36 cellular contexts compared by ENCODE assay signal in genomic region chr1:240591552-240591951, GRCh38. TPM values are rescaled to one million over a fixed set of nuclear protein-coding genes. Genes with fewer than 3 reads are reported as not detected.
"Had no signal": no experiment of that assay in that cellular context is flagged by ENCODE, and none has a peak within 500 bp of the region (broad histone marks: within the 10 kb centered on the region; RNA-seq: fewer than 3 reads in every experiment).

No MANE protein-coding gene starts in this region.

- H3K4me3 ChIP-seq: adrenal gland, body of pancreas, breast epithelium had no signal

- H3K9me3 ChIP-seq: adrenal gland, body of pancreas, breast epithelium had no signal

- H3K27ac ChIP-seq: adrenal gland, body of pancreas, brain microvascular endothelial cell, breast epithelium, VCaP had no signal

- ATAC-seq: activated CD8-positive, alpha-beta T cell treated with anti-CD3 and anti-CD28 coated beads for 36 hours; activated naive CD4-positive, alpha-beta T cell treated with anti-CD3 and anti-CD28 coated beads, Interleukin-2, amount 50 U/mL, for 72 hours; activated T-cell treated with anti-CD3 and anti-CD28 coated beads, Interleukin-2, amount 50 U/mL, for 4 hours; activated T-cell treated with anti-CD3 and anti-CD28 coated beads, Interleukin-2, amount 50 U/mL, for 72 hours; activated T-helper 17 cell treated with anti-CD3 and anti-CD28 coated beads, Interleukin-2, amount 50 U/mL, for 72 hours; body of pancreas; T-cell had no signal

- H3K4me1 ChIP-seq: adrenal gland, body of pancreas, breast epithelium had no signal

- H3K36me3 ChIP-seq: adrenal gland, brain microvascular endothelial cell, breast epithelium had no signal

- DNase-seq: activated B cell treated with CpG ODN at 0.5 μM for 24 hours; activated CD4-positive, alpha-beta memory T cell treated with anti-CD3 and anti-CD28 coated beads for 36 hours; activated CD4-positive, alpha-beta T cell treated with anti-CD3 and anti-CD28 coated beads for 4 hours; activated CD4-positive, alpha-beta T cell treated with anti-CD3 and anti-CD28 coated beads, Interleukin-2, amount 10 ng/mL, durations not matched to agents 24 days and 14 days; activated CD4-positive, alpha-beta T cell treated with anti-CD3 and anti-CD28 coated beads, Interleukin-2, amount 50 U/mL, for 1 hour; activated CD4-positive, alpha-beta T cell treated with anti-CD3 and anti-CD28 coated beads, Interleukin-2, amount 50 U/mL, for 4 hours; activated CD4-positive, CD25-positive, alpha-beta regulatory T cell treated with anti-CD3 and anti-CD28 coated beads, Interleukin-2, amount 50 U/mL, for 72 hours; activated CD8-positive, alpha-beta memory T cell treated with anti-CD3 and anti-CD28 coated beads, Interleukin-2, amount 50 U/mL, for 4 hours; activated CD8-positive, alpha-beta T cell treated with anti-CD3 and anti-CD28 coated beads for 36 hours; activated effector memory CD4-positive, alpha-beta T cell treated with anti-CD3 and anti-CD28 coated beads, Interleukin-2, amount 50 U/mL, for 16 hours; activated gamma-delta T cell treated with Interleukin-2 at 50 U/mL for 16 hours; activated naive CD4-positive, alpha-beta T cell; activated naive CD4-positive, alpha-beta T cell treated with anti-CD3 and anti-CD28 coated beads for 36 hours; activated naive CD4-positive, alpha-beta T cell treated with anti-CD3 and anti-CD28 coated beads, Interleukin-2, amount 50 U/mL, for 16 hours; activated naive CD8-positive, alpha-beta T cell treated with anti-CD3 and anti-CD28 coated beads for 36 hours; activated T-cell treated with anti-CD3 and anti-CD28 coated beads for 4 hours; activated T-cell treated with anti-CD3 and anti-CD28 coated beads, Interleukin-2, amount 50 U/mL, for 1 hour; activated T-cell treated with anti-CD3 and anti-CD28 coated beads, Interleukin-2, amount 50 U/mL, for 4 hours; activated T-cell treated with anti-CD3 and anti-CD28 coated beads, Interleukin-2, amount 50 U/mL, for 72 hours; adrenal gland; amniotic stem cell; aorta; body of pancreas; brain microvascular endothelial cell; central memory CD4-positive, alpha-beta T cell; T-cell; T-helper 2 cell; T-helper 9 cell had no signal

- FAIRE-seq: astrocyte, TTC549 had no signal

- H3K27me3 ChIP-seq: adrenal gland, body of pancreas, brain microvascular endothelial cell, breast epithelium had no signal

RNA-seq across cellular contexts. Expression of gene GREM2, which starts 20.4 kb away (rescaled TPM):
- total RNA-seq: activated B cell treated with CpG ODN at 0.5 μM for 24 hours; activated CD8-positive, alpha-beta memory T cell treated with anti-CD3 and anti-CD28 coated beads for 36 hours; activated CD8-positive, alpha-beta T cell treated with anti-CD3 and anti-CD28 coated beads for 36 hours; activated naive CD8-positive, alpha-beta T cell treated with anti-CD3 and anti-CD28 coated beads for 36 hours; activated T-cell treated with anti-CD3 and anti-CD28 coated beads, Interleukin-2, amount 50 U/mL, for 4 hours; cardiac septum had no signal
